In the genomic region with DNA sequence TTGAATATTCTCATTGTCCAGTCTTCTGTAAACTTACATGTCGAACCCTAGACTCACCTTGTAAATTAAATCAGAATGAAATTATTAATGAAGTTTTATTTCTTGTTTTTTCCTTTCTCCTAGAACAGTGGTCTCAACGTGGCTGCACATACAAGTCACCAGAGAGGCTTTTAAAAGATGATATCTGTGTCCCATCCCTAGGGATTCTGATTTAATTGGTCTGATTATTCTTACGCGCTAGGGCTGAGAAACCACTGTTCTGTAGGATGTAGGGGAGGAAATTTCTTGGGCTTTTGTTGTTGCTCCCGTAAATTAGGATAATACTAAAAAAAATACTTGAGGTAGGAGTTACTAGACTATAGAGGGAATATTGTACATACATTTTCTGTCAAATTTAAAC, we compare ENCODE assay signal across 12 cellular contexts. TPM values are rescaled to one million over a fixed set of nuclear protein-coding genes. Genes with fewer than 3 reads are reported as not detected.
DNase-seq lines count a peak whose midpoint lies in the region; ATAC-seq and TF ChIP-seq lines count a peak whose summit lies in the region.
"Had no signal": no experiment of that assay in that cellular context is flagged by ENCODE, and none has a peak within 500 bp of the region (broad histone marks: within the 10 kb centered on the region; RNA-seq: fewer than 3 reads in every experiment).

No MANE protein-coding gene starts in this region.

- peaks cover 25% of the 10 kb centered on the region for H3K36me3 Mint-ChIP-seq in activated naive CD8-positive, alpha-beta T cell
- peaks cover 33% of the 10 kb centered on the region for H3K36me3 Mint-ChIP-seq in activated naive CD8-positive, alpha-beta T cell treated with anti-CD3 and anti-CD28 coated beads for 36 hours
- H3K36me3 Mint-ChIP-seq in glutamatergic neuron (ENCODE audit: unreplicated experiment) (no peaks in the 10 kb centered on the region), neural progenitor cell (peaks cover 33% of the 10 kb centered on the region)

- peaks cover 4% of the 10 kb centered on the region for H3K9me3 Mint-ChIP-seq in activated naive CD8-positive, alpha-beta T cell (ENCODE audit: low read depth)
- H3K9me3 Mint-ChIP-seq in activated naive CD8-positive, alpha-beta T cell treated with anti-CD3 and anti-CD28 coated beads for 36 hours = peaks cover 5% of the 10 kb centered on the region
- no peaks in the 10 kb centered on the region for H3K9me3 Mint-ChIP-seq in glutamatergic neuron (ENCODE audit: unreplicated experiment)
- H3K9me3 Mint-ChIP-seq in neural progenitor cell = peaks cover 3% of the 10 kb centered on the region

- H3K4me3 Mint-ChIP-seq in activated naive CD8-positive, alpha-beta T cell = no peak overlapping the region
- no peak overlapping the region for H3K4me3 Mint-ChIP-seq in activated naive CD8-positive, alpha-beta T cell treated with anti-CD3 and anti-CD28 coated beads for 36 hours
- peak overlapping the region; percentile 50 for H3K4me3 Mint-ChIP-seq in glutamatergic neuron (ENCODE audit: unreplicated experiment)
- no peak overlapping the region for H3K4me3 Mint-ChIP-seq in neural progenitor cell

- peaks cover 6% of the 10 kb centered on the region for H4K20me1 ChIP-seq in neural progenitor cell (ENCODE audit: low read depth)

- no peak for DNase-seq in activated naive CD8-positive, alpha-beta T cell treated with anti-CD3 and anti-CD28 coated beads for 36 hours
- peak; percentile 17 for DNase-seq in D341Med (ENCODE audit: low spot score)
- DNase-seq in glutamatergic neuron = no peak
- DNase-seq in neural progenitor cell (ENCODE audit: low spot score) = no peak
- DNase-seq: AML-193; CD4-positive, alpha-beta memory T cell; DMS79 treated with DMSO at 0.1 percent for 48 hours; GF-D8 had no signal

- no peak overlapping the region for H3K9ac ChIP-seq in neural progenitor cell

- peaks cover 100% of the 10 kb centered on the region for H3K79me2 ChIP-seq in neural progenitor cell (ENCODE audit: low read depth)

- no peaks in the 10 kb centered on the region for H3K4me1 ChIP-seq in neural progenitor cell

- H3K4me1 Mint-ChIP-seq in activated naive CD8-positive, alpha-beta T cell (ENCODE audit: low read depth) = peaks cover 77% of the 10 kb centered on the region
- peaks cover 62% of the 10 kb centered on the region for H3K4me1 Mint-ChIP-seq in activated naive CD8-positive, alpha-beta T cell treated with anti-CD3 and anti-CD28 coated beads for 36 hours
- H3K4me1 Mint-ChIP-seq in glutamatergic neuron (ENCODE audit: low read depth, unreplicated experiment) = peaks cover 19% of the 10 kb centered on the region
- H3K4me1 Mint-ChIP-seq in neural progenitor cell = no peaks in the 10 kb centered on the region

- no peaks in the 10 kb centered on the region for H3K27me3 ChIP-seq in neural progenitor cell

- peaks cover 13% of the 10 kb centered on the region for H3K36me3 ChIP-seq in neural progenitor cell

- no peak overlapping the region for H3K4me3 ChIP-seq in neural progenitor cell
- H3K4me3 ChIP-seq: HAP-1 had no signal

- TF ChIP-seq CTCF in glutamatergic neuron (IDR thresholded peaks at IDR 0.05; ENCODE audit: partially characterized antibody, unreplicated experiment) = no peak
- TF ChIP-seq CTCF in neural progenitor cell (IDR thresholded peaks at IDR 0.05) = no peak

- no peaks in the 10 kb centered on the region for H3F3A ChIP-seq in neural progenitor cell (ENCODE audit: low read depth)

- no peak overlapping the region for H3K27ac ChIP-seq in neural progenitor cell
- H3K27ac ChIP-seq: C4-2B had no signal

- no peaks in the 10 kb centered on the region for H3K27me3 Mint-ChIP-seq in activated naive CD8-positive, alpha-beta T cell
- no peaks in the 10 kb centered on the region for H3K27me3 Mint-ChIP-seq in activated naive CD8-positive, alpha-beta T cell treated with anti-CD3 and anti-CD28 coated beads for 36 hours
- no peaks in the 10 kb centered on the region for H3K27me3 Mint-ChIP-seq in glutamatergic neuron (ENCODE audit: unreplicated experiment)
- H3K27me3 Mint-ChIP-seq in neural progenitor cell (ENCODE audit: insufficient read depth, low read depth) = peaks cover 3% of the 10 kb centered on the region
- H3K27me3 Mint-ChIP-seq: CD4-positive, alpha-beta memory T cell had no signal

- H3K9me3 ChIP-seq in neural progenitor cell (ENCODE audit: low read depth) = no peaks in the 10 kb centered on the region
- H3K9me3 ChIP-seq: HAP-1 had no signal

- no peak for ATAC-seq in GM18867 (IDR thresholded peaks at IDR 0.05; ENCODE audit: unreplicated experiment)

- H3K4me2 ChIP-seq in neural progenitor cell = no peak overlapping the region

- H2AFZ ChIP-seq in neural progenitor cell (replicated peaks) = no peak overlapping the region

- H3K27ac Mint-ChIP-seq in activated naive CD8-positive, alpha-beta T cell = peak overlapping the region; percentile 23
- no peak overlapping the region for H3K27ac Mint-ChIP-seq in activated naive CD8-positive, alpha-beta T cell treated with anti-CD3 and anti-CD28 coated beads for 36 hours
- H3K27ac Mint-ChIP-seq in glutamatergic neuron (ENCODE audit: unreplicated experiment) (no peak overlapping the region), neural progenitor cell (no peak overlapping the region)

RNA-seq across cellular contexts. Expression of a gene that starts 32.1 kb away (rescaled TPM):
- 10 to 100 TPM; 38.9 to 40.4 TPM for total RNA-seq in activated naive CD8-positive, alpha-beta T cell treated with anti-CD3 and anti-CD28 coated beads for 36 hours
- total RNA-seq in glutamatergic neuron (ENCODE audit: unreplicated experiment) (49.2 TPM), neural progenitor cell (ENCODE audit: low replicate concordance) (57.6 and 86.6 TPM in 2 replicates)
